In the genomic region with DNA sequence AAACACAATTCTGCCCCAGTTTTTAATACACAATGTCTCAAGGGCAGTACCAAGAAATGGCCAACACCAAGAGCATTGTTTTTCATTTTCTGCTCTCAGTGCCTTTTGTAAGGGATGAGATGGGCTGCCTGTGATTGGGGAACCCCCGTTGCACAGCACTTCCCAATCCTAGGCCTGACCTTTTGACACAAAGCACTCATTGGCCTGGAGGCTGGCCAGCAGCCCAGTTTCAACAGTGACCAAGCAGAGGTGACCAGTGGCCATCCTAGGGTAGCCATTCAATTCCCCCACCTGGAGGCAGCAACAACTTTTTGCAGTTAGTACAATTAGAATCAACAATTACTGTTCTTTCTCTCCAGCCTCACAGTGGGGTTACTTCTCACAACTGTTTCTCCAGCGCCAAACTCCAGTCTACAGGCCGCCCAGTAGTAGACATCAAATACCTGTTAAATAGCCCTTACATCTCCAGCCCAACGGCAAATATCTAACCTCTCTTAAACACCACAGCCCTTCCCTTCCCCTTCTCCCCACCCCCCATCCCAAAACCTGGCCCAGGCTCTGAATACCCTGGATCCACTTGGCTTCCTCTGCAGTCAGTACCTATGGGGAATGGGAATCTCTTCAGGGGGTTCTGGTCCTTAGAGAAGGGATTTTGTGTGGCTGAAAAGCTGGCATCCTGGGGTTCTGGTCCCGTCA, we compare ENCODE assay signal across 19 cellular contexts. TPM values are rescaled to one million over a fixed set of nuclear protein-coding genes. Genes with fewer than 3 reads are reported as not detected.
"Had no signal": no experiment of that assay in that cellular context is flagged by ENCODE, and none has a peak within 500 bp of the region (broad histone marks: within the 10 kb centered on the region; RNA-seq: fewer than 3 reads in every experiment).

No MANE protein-coding gene starts in this region.

- H3K4me1 ChIP-seq: sigmoid colon had no signal

- ATAC-seq: activated CD4-positive, alpha-beta T cell treated with anti-CD3 and anti-CD28 coated beads for 36 hours; activated naive CD4-positive, alpha-beta T cell treated with anti-CD3 and anti-CD28 coated beads, Interleukin-2, amount 50 U/mL, for 72 hours; activated T-cell treated with anti-CD3 and anti-CD28 coated beads, Interleukin-2, amount 50 U/mL, for 4 hours; T-helper 17 cell had no signal

- H3K36me3 ChIP-seq: esophagus squamous epithelium, sigmoid colon, spleen, thoracic aorta, WERI-Rb-1 had no signal

- DNase-seq: activated CD4-positive, alpha-beta memory T cell treated with anti-CD3 and anti-CD28 coated beads for 36 hours; activated CD4-positive, alpha-beta T cell treated with anti-CD3 and anti-CD28 coated beads for 36 hours; activated gamma-delta T cell; activated T-cell treated with anti-CD3 and anti-CD28 coated beads, Interleukin-2, amount 50 U/mL, for 4 hours; caudate nucleus; esophagus squamous epithelium; kidney glomerular epithelial cell; sigmoid colon; spleen; T-helper 17 cell; WERI-Rb-1 had no signal

- H3K27ac Mint-ChIP-seq: activated CD4-positive, alpha-beta memory T cell treated with anti-CD3 and anti-CD28 coated beads for 36 hours; activated CD4-positive, alpha-beta T cell treated with anti-CD3 and anti-CD28 coated beads for 36 hours; activated naive CD4-positive, alpha-beta T cell treated with anti-CD3 and anti-CD28 coated beads, Interleukin-2, amount 50 U/mL, for 72 hours; mesothelial cell of epicardium; T-helper 17 cell had no signal

- H3K36me3 Mint-ChIP-seq: activated CD4-positive, alpha-beta memory T cell treated with anti-CD3 and anti-CD28 coated beads for 36 hours; activated naive CD4-positive, alpha-beta T cell treated with anti-CD3 and anti-CD28 coated beads, Interleukin-2, amount 50 U/mL, for 72 hours; mesothelial cell of epicardium had no signal

- H3K9me3 Mint-ChIP-seq: activated CD4-positive, alpha-beta memory T cell treated with anti-CD3 and anti-CD28 coated beads for 36 hours; activated naive CD4-positive, alpha-beta T cell treated with anti-CD3 and anti-CD28 coated beads, Interleukin-2, amount 50 U/mL, for 72 hours; activated T-cell treated with anti-CD3 and anti-CD28 coated beads, Interleukin-2, amount 50 U/mL, for 4 hours had no signal

- H3K9me3 ChIP-seq: esophagus squamous epithelium, sigmoid colon, spleen, thoracic aorta had no signal

- H3K4me3 Mint-ChIP-seq: activated CD4-positive, alpha-beta memory T cell treated with anti-CD3 and anti-CD28 coated beads for 36 hours; activated CD4-positive, alpha-beta T cell treated with anti-CD3 and anti-CD28 coated beads for 36 hours; activated T-cell treated with anti-CD3 and anti-CD28 coated beads, Interleukin-2, amount 50 U/mL, for 4 hours; mesothelial cell of epicardium; T-helper 17 cell had no signal

- H3K27ac ChIP-seq: coronary artery, esophagus squamous epithelium, sigmoid colon, spleen, thoracic aorta, WERI-Rb-1 had no signal

- H3K4me3 ChIP-seq: coronary artery, esophagus squamous epithelium, sigmoid colon, spleen, thoracic aorta had no signal

RNA-seq across cellular contexts. Expression of a gene that starts 8.9 kb away (rescaled TPM):
- total RNA-seq: activated CD4-positive, alpha-beta memory T cell treated with anti-CD3 and anti-CD28 coated beads for 36 hours; activated naive CD4-positive, alpha-beta T cell treated with anti-CD3 and anti-CD28 coated beads, Interleukin-2, amount 50 U/mL, for 72 hours had no signal
- polyA plus RNA-seq: neural cell had no signal

RNA-seq across cellular contexts. Expression of a gene that starts 37.3 kb away (rescaled TPM):
- total RNA-seq: activated CD4-positive, alpha-beta memory T cell treated with anti-CD3 and anti-CD28 coated beads for 36 hours; activated CD4-positive, alpha-beta T cell treated with anti-CD3 and anti-CD28 coated beads for 36 hours; activated naive CD4-positive, alpha-beta T cell treated with anti-CD3 and anti-CD28 coated beads, Interleukin-2, amount 50 U/mL, for 72 hours; activated T-cell treated with anti-CD3 and anti-CD28 coated beads, Interleukin-2, amount 50 U/mL, for 4 hours; fibroblast of villous mesenchyme; mesothelial cell of epicardium; pulmonary artery endothelial cell; sigmoid colon; spleen; T-helper 17 cell; thoracic aorta; ureter had no signal
- polyA plus RNA-seq: neural cell, sigmoid colon had no signal
